In the genomic region with DNA sequence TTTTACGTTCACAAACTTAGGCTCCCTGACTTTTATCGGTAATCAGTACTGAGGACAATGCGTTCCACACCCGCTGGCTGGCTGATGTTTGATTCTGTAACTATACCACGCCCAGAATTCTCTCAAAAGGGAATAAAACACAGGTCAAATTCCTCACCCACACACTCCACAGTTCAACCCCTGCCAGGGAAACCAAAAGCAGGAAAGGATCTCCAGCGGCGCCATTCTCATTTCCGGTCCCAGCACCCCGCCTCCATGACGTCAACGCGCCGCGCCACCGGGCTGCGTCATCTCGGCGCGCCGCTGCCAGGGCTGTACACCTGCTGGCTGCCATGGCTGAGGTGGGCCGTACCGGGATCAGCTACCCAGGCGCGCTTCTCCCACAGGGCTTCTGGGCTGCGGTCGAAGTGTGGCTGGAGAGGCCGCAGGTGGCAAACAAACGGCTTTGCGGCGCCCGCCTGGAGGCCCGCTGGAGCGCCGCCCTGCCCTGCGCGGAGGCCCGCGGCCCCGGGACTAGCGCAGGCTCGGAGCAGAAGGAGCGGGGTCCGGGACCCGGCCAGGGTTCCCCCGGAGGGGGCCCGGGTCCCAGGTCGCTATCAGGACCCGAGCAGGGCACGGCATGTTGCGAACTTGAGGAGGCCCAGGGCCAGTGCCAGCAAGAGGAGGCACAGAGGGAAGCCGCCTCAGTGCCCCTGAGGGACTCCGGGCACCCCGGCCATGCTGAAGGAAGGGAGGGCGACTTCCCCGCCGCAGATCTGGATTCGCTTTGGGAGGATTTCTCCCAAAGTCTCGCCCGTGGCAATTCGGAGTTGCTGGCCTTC, we compare ENCODE assay signal across 8 cellular contexts. TPM values are rescaled to one million over a fixed set of nuclear protein-coding genes. Genes with fewer than 3 reads are reported as not detected.
DNase-seq lines count a peak whose midpoint lies in the region; ATAC-seq, FAIRE-seq and TF ChIP-seq lines count a peak whose summit lies in the region.

A gene (minus strand): TSS at position 233 of the 821 bp plus-strand sequence. CDS start 24,202 bp downstream, outside the sequence.
A gene with protein sequence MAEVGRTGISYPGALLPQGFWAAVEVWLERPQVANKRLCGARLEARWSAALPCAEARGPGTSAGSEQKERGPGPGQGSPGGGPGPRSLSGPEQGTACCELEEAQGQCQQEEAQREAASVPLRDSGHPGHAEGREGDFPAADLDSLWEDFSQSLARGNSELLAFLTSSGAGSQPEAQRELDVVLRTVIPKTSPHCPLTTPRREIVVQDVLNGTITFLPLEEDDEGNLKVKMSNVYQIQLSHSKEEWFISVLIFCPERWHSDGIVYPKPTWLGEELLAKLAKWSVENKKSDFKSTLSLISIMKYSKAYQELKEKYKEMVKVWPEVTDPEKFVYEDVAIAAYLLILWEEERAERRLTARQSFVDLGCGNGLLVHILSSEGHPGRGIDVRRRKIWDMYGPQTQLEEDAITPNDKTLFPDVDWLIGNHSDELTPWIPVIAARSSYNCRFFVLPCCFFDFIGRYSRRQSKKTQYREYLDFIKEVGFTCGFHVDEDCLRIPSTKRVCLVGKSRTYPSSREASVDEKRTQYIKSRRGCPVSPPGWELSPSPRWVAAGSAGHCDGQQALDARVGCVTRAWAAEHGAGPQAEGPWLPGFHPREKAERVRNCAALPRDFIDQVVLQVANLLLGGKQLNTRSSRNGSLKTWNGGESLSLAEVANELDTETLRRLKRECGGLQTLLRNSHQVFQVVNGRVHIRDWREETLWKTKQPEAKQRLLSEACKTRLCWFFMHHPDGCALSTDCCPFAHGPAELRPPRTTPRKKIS (plus strand): TSS at position 287 of the 821 bp plus-strand sequence. CDS start 46 bp downstream, at position 333.

- WGBS in adrenal gland, 4 donors, result 0% methylated on average over 8 to 60 of the region's 60 CpGs
- 0% methylated on average over 11 to 33 of the region's 60 CpGs for WGBS in transverse colon (ENCODE audit: low coverage in 1 of 2), 2 donors

- H3K27me3 ChIP-seq in adrenal gland, result no peaks in the 10 kb centered on the region
- no peaks in the 10 kb centered on the region for H3K27me3 ChIP-seq in transverse colon

- intact Hi-C loops in T-helper 1 cell treated with Interleukin-12 subunit alpha and Interleukin-12 subunit beta and Interleukin-4 antibody, amounts not matched to agents 30 ng/mL and 1 ng/mL, for 36 hours (cut with micrococcal nuclease), result loop anchor here (1.0 to 5.0 kb wide), 7 partner anchors 12 to 1800 kb away; a partner anchor contains a TSS
- intact Hi-C loops in adrenal gland (cut with DNase I), result no loop called here
- intact Hi-C loops in cardiac septum (cut with DNase I), result no loop called here
- intact Hi-C loops in transverse colon (cut with DNase I; ENCODE audit: low total_unique reads), result no loop called here

- peaks cover 0 to 7% (median 0%) of the 10 kb centered on the region in 3 donors for H3K9me3 ChIP-seq in adrenal gland (replicated peaks in 1 of 3)
- H3K9me3 ChIP-seq in transverse colon, result peaks cover 0 to 5% of the 10 kb centered on the region in 2 donors

- H3K27ac ChIP-seq in adrenal gland, result peak within 1 kb of the TSS; percentile 92 to 98 (median 96)
- peak within 1 kb of the TSS; percentile 90 to 99 (median 98) for H3K27ac ChIP-seq in transverse colon

- peak within 1 kb of the TSS; percentile 46 to 91 (median 79) for H3K4me3 ChIP-seq in adrenal gland
- peak within 1 kb of the TSS; percentile 87 to 100 (median 96) for H3K4me3 ChIP-seq in transverse colon

- FAIRE-seq in GM12891 (lab: Jason Lieb, UNC), result peak; percentile 93

- no peak for TF ChIP-seq EP300 in transverse colon (IDR thresholded peaks at IDR 0.05; ENCODE audit: low read depth)

- ATAC-seq in HG02763 (IDR thresholded peaks at IDR 0.05; ENCODE audit: unreplicated experiment), result peak; percentile 87

- TF ChIP-seq POLR2A in GM12891 (IDR thresholded peaks at IDR 0.05; ENCODE audit: low read depth, low read length) (peak; percentile 90), adrenal gland (IDR thresholded peaks at IDR 0.05) (peak; percentile 6 to 61), transverse colon (IDR thresholded peaks at IDR 0.05) (peak; percentile 73)

- DNase-seq in GM12891 (ENCODE audit: insufficient read length, low spot score) (peak; percentile 84), NCI-H146 (lab: John Stamatoyannopoulos, UW) (peak; percentile 85), adrenal gland (peak; percentile 88 to 97 (median 94)), cardiac septum (ENCODE audit: low spot score) (peak; percentile 95), pons (ENCODE audit: low spot score) (peak; percentile 87), transverse colon (peak; percentile 95)

- TF ChIP-seq CTCF in adrenal gland (IDR thresholded peaks at IDR 0.05) (no peak), transverse colon (IDR thresholded peaks at IDR 0.05) (peak in 3 of 5 experiments; percentile 2 to 22 (median 12))

- H3K4me1 ChIP-seq in adrenal gland (replicated peaks in 1 of 2) (peaks cover 18 to 42% of the 10 kb centered on the region in 2 donors), transverse colon (peaks cover 24 to 66% (median 32%) of the 10 kb centered on the region in 4 donors)

- H3K36me3 ChIP-seq in adrenal gland (replicated peaks in 1 of 2), result no peaks in the 10 kb centered on the region
- no peaks in the 10 kb centered on the region for H3K36me3 ChIP-seq in transverse colon

- in situ Hi-C loops in transverse colon (cut with MboI; ENCODE audit: low pct_ligation_motif_present in 1 of 4, low pct_unique_long_range_greater_than_20kb in 1 of 4, low sequenced_read_pairs in 3 of 4), result no loop called here

TF ChIP-seq in GM12891, 5 proteins besides CTCF, POLR2A, EP300 and RAD21:
- no peak for TF ChIP-seq PAX5 (IDR thresholded peaks at IDR 0.05; ENCODE audit: insufficient read depth, low read length, severe bottlenecking)
- peak; percentile 83 for TF ChIP-seq POLR2AphosphoS5 (IDR thresholded peaks at IDR 0.05; ENCODE audit: low read depth, low read length)
- TF ChIP-seq TAF1 (IDR thresholded peaks at IDR 0.05; ENCODE audit: low read depth, low read length), result peak; percentile 92
TF ChIP-seq in GM12891: peak in this region for 2.

RNA-seq across cellular contexts. Expression of the first gene that starts in this region (rescaled TPM):
- 13.4 TPM for polyA plus RNA-seq in GM12891 (2012; ENCODE audit: low read depth, missing spikeins)
- total RNA-seq in T-helper 1 cell treated with Interleukin-12 subunit alpha and Interleukin-12 subunit beta and Interleukin-4 antibody, amounts not matched to agents 30 ng/mL and 1 ng/mL, for 36 hours, result 15.9 and 16.5 TPM in 2 replicates
- 10 to 100 TPM; 24.3 to 44.2 (median 26.3) TPM for total RNA-seq in adrenal gland
- 10 to 100 TPM; 10.4 to 29.4 (median 27.3) TPM for polyA plus RNA-seq in adrenal gland
- 29.3 TPM for total RNA-seq in cardiac septum
- total RNA-seq in transverse colon, result 100 to 1,000 TPM in 1 of 4 donors, 10 to 100 TPM in 3; 18.7 to 104 (median 31.3) TPM

RNA-seq across cellular contexts. Expression of the second gene that starts in this region (rescaled TPM):
- 6.8 TPM for polyA plus RNA-seq in GM12891 (2012; ENCODE audit: low read depth, missing spikeins)
- total RNA-seq in T-helper 1 cell treated with Interleukin-12 subunit alpha and Interleukin-12 subunit beta and Interleukin-4 antibody, amounts not matched to agents 30 ng/mL and 1 ng/mL, for 36 hours, result 26.3 and 29.8 TPM in 2 replicates
- total RNA-seq in adrenal gland (10 to 100 TPM; 10.5 to 26.2 (median 14.9) TPM), cardiac septum (9.0 TPM), transverse colon (100 to 1,000 TPM in 1 of 4 donors, 10 to 100 TPM in 3; 19.1 to 190 (median 29.7) TPM)
- 10 to 100 TPM in 1 of 3 donors, 1 to 10 TPM in 2; 6.0 to 12.9 (median 9.9) TPM for polyA plus RNA-seq in adrenal gland

Comparison
In these comparisons a context has a peak if more than half of its experiments do, and no peak if none do; other contexts are left out.
1. Peak in every context shown above with its lines: DNase-seq, ATAC-seq, H3K4me3 ChIP-seq and H3K27ac ChIP-seq.
2. POLR2A ChIP-seq: peak in every context shown above with its lines; median percentile 90 in GM12891; 73 in transverse colon; 34 in adrenal gland.
3. CTCF ChIP-seq: peak in transverse colon (3 of 5); none in adrenal gland (0 of 6).